16 cellular contexts compared by ENCODE assay signal in the genomic region with DNA sequence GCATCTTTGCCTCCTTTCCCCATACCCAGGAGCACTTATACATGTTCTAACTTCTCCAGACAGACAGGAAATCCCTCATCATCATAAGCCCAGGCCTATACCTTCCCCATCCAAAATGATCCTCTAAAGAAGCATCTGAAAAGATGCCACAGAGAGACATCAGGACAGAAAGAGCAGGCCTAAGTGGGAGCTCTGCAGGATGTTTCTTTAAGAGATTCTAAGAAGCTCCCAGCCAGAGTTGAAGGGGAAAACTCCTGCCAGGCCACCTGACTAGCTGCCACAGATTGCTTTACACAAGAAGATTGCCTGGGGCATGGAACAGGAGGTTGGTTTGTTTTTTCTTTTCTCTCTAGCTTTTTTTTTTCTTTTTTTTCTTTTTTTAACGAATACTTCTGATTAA.
DNase-seq lines count a peak whose midpoint lies in the region; ATAC-seq, FAIRE-seq and TF ChIP-seq lines count a peak whose summit lies in the region.
"Had no signal": no experiment of that assay in that cellular context is flagged by ENCODE, and none has a peak within 500 bp of the region (broad histone marks: within the 10 kb centered on the region; RNA-seq: fewer than 3 reads in every experiment).

No MANE protein-coding gene starts in this region.

- H3K27ac ChIP-seq in skin epidermis (peak overlapping the region in 12 of 21 experiments; percentile 7 to 78 (median 48)), A673 (ENCODE audit: low read depth, low read length, poor library complexity, severe bottlenecking) (no peak overlapping the region)
- H3K27ac ChIP-seq: BLaER1, cardiac muscle cell had no signal

- no peak overlapping the region for H3K4me3 Mint-ChIP-seq in activated T-cell treated with anti-CD3 and anti-CD28 coated beads, Interleukin-2, amount 50 U/mL, for 4 hours

- H3K36me3 ChIP-seq in H7 (replicated peaks; ENCODE audit: control insufficient read depth, insufficient read depth, low read length): no peaks in the 10 kb centered on the region
- no peaks in the 10 kb centered on the region for H3K36me3 ChIP-seq in A673 (ENCODE audit: insufficient read depth, low read length, poor library complexity, severe bottlenecking)
- H3K36me3 ChIP-seq: cardiac muscle cell had no signal

- H3K27me3 ChIP-seq in H7 (ENCODE audit: control insufficient read depth, insufficient read depth, low read length) (no peaks in the 10 kb centered on the region), A673 (replicated peaks; ENCODE audit: insufficient read depth, low read depth, low read length, poor library complexity) (no peaks in the 10 kb centered on the region)
- H3K27me3 ChIP-seq: BLaER1, cardiac muscle cell had no signal

- H3K9me3 Mint-ChIP-seq in activated T-cell treated with anti-CD3 and anti-CD28 coated beads, Interleukin-2, amount 50 U/mL, for 4 hours: no peaks in the 10 kb centered on the region

- no peaks in the 10 kb centered on the region for H3K4me1 ChIP-seq in A673 (ENCODE audit: insufficient read depth, low read length, poor library complexity, severe bottlenecking)
- H3K4me1 ChIP-seq: BLaER1 had no signal

- peak; percentile 7 for DNase-seq in H7
- DNase-seq in T1000 (lab: John Stamatoyannopoulos, UW): peak; percentile 33
- DNase-seq in iPS DF 19.7 (ENCODE audit: low read depth, low spot score): peak; percentile 9
- no peak for DNase-seq in urothelium cell line (ENCODE audit: low spot score)
- DNase-seq in activated T-cell treated with anti-CD3 and anti-CD28 coated beads, Interleukin-2, amount 50 U/mL, for 4 hours: no peak
- DNase-seq in Kasumi-1 (lab: John Stamatoyannopoulos, UW): no peak
- no peak for DNase-seq in A673 (ENCODE audit: low spot score)
- DNase-seq: activated naive CD4-positive, alpha-beta T cell treated with Interleukin-2 at 50 U/mL for 16 hours; NCI-H1048; SHP77; stimulated activated CD4-positive, alpha-beta T cell treated with anti-CD3 and anti-CD28 coated beads, Interleukin-2, amount 100 ng/mL, for 48 hours had no signal

- TF ChIP-seq CTCF in A673 (conservative IDR thresholded peaks at IDR 0.05; ENCODE audit: low read depth, low read length): no peak

- H3K4me3 ChIP-seq in H7 (ENCODE audit: insufficient read depth, low read depth, low read length) (no peak overlapping the region), skin epidermis (peak overlapping the region in 2 of 7 experiments; percentile 2 to 44), A673 (ENCODE audit: low read depth, low read length, poor library complexity, severe bottlenecking) (no peak overlapping the region)
- H3K4me3 ChIP-seq: BLaER1, cardiac muscle cell had no signal

- no peaks in the 10 kb centered on the region for H3K9me3 ChIP-seq in A673 (ENCODE audit: low read depth, low read length, poor library complexity, severe bottlenecking)
- H3K9me3 ChIP-seq: BLaER1 had no signal

- no peak for ATAC-seq in activated T-cell treated with anti-CD3 and anti-CD28 coated beads, Interleukin-2, amount 50 U/mL, for 4 hours

- intact Hi-C loops in A673 (cut with micrococcal nuclease; ENCODE audit: unreplicated experiment): no loop called here

- H3K4me1 Mint-ChIP-seq in activated T-cell treated with anti-CD3 and anti-CD28 coated beads, Interleukin-2, amount 50 U/mL, for 4 hours (ENCODE audit: low read depth): no peaks in the 10 kb centered on the region

- POLR2A ChIA-PET in A673 (lab: Charles Lee; ENCODE audit: low non-redundant PET): no interaction called here

- CTCF ChIA-PET in A673 (lab: Charles Lee): no interaction called here

- H3K36me3 Mint-ChIP-seq in activated T-cell treated with anti-CD3 and anti-CD28 coated beads, Interleukin-2, amount 50 U/mL, for 4 hours (ENCODE audit: insufficient read depth): peaks cover 3% of the 10 kb centered on the region

- no TSS peak for BruUV-seq in A673 (replicated peaks; lab: Mats Ljungman, UMichigan)

- no peak for FAIRE-seq in urothelium cell line (lab: Jason Lieb, UNC)
- FAIRE-seq: TTC549 had no signal

- H3K27me3 Mint-ChIP-seq in activated T-cell treated with anti-CD3 and anti-CD28 coated beads, Interleukin-2, amount 50 U/mL, for 4 hours (ENCODE audit: low read depth): no peaks in the 10 kb centered on the region
- H3K27me3 Mint-ChIP-seq: progenitor cell of endocrine pancreas had no signal

Comparison
In these comparisons a context has a peak if more than half of its experiments do, and no peak if none do; other contexts are left out.
1. DNase-seq: peak in H7 (single experiment), T1000 (single experiment) and iPS DF 19.7 (single experiment); none in urothelium cell line (single experiment), activated T-cell treated with anti-CD3 and anti-CD28 coated beads, Interleukin-2, amount 50 U/mL, for 4 hours (single experiment), Kasumi-1 (0 of 2) and A673 (single experiment).